ENCODE assay signal across 21 cellular contexts in the genomic region with DNA sequence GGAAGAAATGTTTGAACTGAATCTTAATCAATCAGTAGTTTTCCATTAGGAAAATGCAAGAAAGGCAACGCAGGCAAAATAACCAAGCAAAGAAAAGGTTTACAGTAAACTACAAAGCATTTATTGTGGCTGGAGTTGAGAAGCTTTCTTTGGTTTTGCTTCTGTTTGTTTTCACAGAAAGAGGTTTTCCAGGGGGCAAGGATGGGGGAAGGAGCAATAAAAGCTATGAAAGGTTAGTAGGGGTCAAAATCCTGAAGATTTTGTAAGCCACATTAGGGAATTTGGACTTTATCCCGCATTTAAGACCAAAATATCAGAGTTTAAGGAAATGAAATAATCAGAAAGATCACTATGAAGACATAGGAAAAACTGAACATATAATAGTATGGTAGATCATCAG. TPM values are rescaled to one million over a fixed set of nuclear protein-coding genes. Genes with fewer than 3 reads are reported as not detected.
DNase-seq lines count a peak whose midpoint lies in the region; ATAC-seq, FAIRE-seq and TF ChIP-seq lines count a peak whose summit lies in the region.
"Had no signal": no experiment of that assay in that cellular context is flagged by ENCODE, and none has a peak within 500 bp of the region (broad histone marks: within the 10 kb centered on the region; RNA-seq: fewer than 3 reads in every experiment).

No MANE protein-coding gene starts in this region.

- H3K36me3 Mint-ChIP-seq in HFFc6 (ENCODE audit: low read depth): peaks cover 41% of the 10 kb centered on the region
- H3K36me3 Mint-ChIP-seq in astrocyte (ENCODE audit: low read depth, unreplicated experiment): peaks cover 8% of the 10 kb centered on the region
- H3K36me3 Mint-ChIP-seq in neural progenitor cell: peaks cover 21% of the 10 kb centered on the region

- H3K4me2 ChIP-seq in astrocyte (ENCODE audit: low read length): no peak overlapping the region
- no peak overlapping the region for H3K4me2 ChIP-seq in neural progenitor cell

- intact Hi-C loops in left colon (cut with DNase I, micrococcal nuclease): no loop called here

- H3F3A ChIP-seq in neural progenitor cell (ENCODE audit: low read depth): peaks cover 20% of the 10 kb centered on the region

- H3K27ac ChIP-seq in astrocyte (ENCODE audit: low read depth, low read length) (no peak overlapping the region), neural progenitor cell (peak overlapping the region; percentile 81)
- H3K27ac ChIP-seq: GM23248, SJCRH30 had no signal

- peaks cover 56% of the 10 kb centered on the region for H3K4me1 Mint-ChIP-seq in HFFc6 (ENCODE audit: low read depth)
- peaks cover 23% of the 10 kb centered on the region for H3K4me1 Mint-ChIP-seq in astrocyte (ENCODE audit: low read depth, unreplicated experiment)
- peaks cover 8% of the 10 kb centered on the region for H3K4me1 Mint-ChIP-seq in neural progenitor cell
- H3K4me1 Mint-ChIP-seq in stimulated activated naive CD8-positive, alpha-beta T cell treated with anti-CD3 and anti-CD28 coated beads, Interleukin-15, amount 100 ng/mL, for 72 hours: peaks cover 13% of the 10 kb centered on the region

- H3K4me3 ChIP-seq in astrocyte (ENCODE audit: insufficient read depth, low read depth, low read length) (no peak overlapping the region), neural progenitor cell (no peak overlapping the region)
- H3K4me3 ChIP-seq: GM12878, GM23248, SJCRH30 had no signal

- H3K4me1 ChIP-seq in astrocyte (ENCODE audit: insufficient read depth, low read length) (peaks cover 18% of the 10 kb centered on the region), neural progenitor cell (peaks cover 35% of the 10 kb centered on the region)

- no peak overlapping the region for H3K4me3 Mint-ChIP-seq in HFFc6
- peak overlapping the region; percentile 43 for H3K4me3 Mint-ChIP-seq in astrocyte (ENCODE audit: unreplicated experiment)
- no peak overlapping the region for H3K4me3 Mint-ChIP-seq in neural progenitor cell
- no peak overlapping the region for H3K4me3 Mint-ChIP-seq in stimulated activated naive CD8-positive, alpha-beta T cell treated with anti-CD3 and anti-CD28 coated beads, Interleukin-15, amount 100 ng/mL, for 72 hours
- H3K4me3 Mint-ChIP-seq: CD8-positive, alpha-beta T cell had no signal

- no peaks in the 10 kb centered on the region for H3K27me3 ChIP-seq in astrocyte (ENCODE audit: insufficient read depth, low read length)
- H3K27me3 ChIP-seq in neural progenitor cell: no peaks in the 10 kb centered on the region
- H3K27me3 ChIP-seq: SJCRH30 had no signal

- H3K27ac Mint-ChIP-seq in HFFc6 (peak overlapping the region; percentile 36; the same call in 1 of the 2 replicates), astrocyte (ENCODE audit: unreplicated experiment) (no peak overlapping the region), neural progenitor cell (no peak overlapping the region)
- H3K27ac Mint-ChIP-seq in stimulated activated naive CD8-positive, alpha-beta T cell treated with anti-CD3 and anti-CD28 coated beads, Interleukin-15, amount 100 ng/mL, for 72 hours: peak overlapping the region in 1 of 2 donors; percentile 10
- H3K27ac Mint-ChIP-seq: CD8-positive, alpha-beta T cell had no signal

- DNase-seq in HFFc6 (no peak), astrocyte (ENCODE audit: low read depth) (no peak), neural progenitor cell (ENCODE audit: low spot score) (no peak), left colon (no peak)
- DNase-seq in stimulated activated naive CD8-positive, alpha-beta T cell treated with anti-CD3 and anti-CD28 coated beads, Interleukin-15, amount 100 ng/mL, for 72 hours: no peak
- DNase-seq: CD8-positive, alpha-beta T cell; DMS79 treated with DMSO at 0.1 percent for 48 hours; GDM1; GM23248; KG1; NCI-H1417 treated with DMSO at 0.1 percent for 48 hours; NCI-H2029 treated with DMSO at 0.1 percent for 48 hours; NCI-H2171 treated with DMSO at 0.1 percent for 48 hours; NCI-H446 treated with DMSO at 0.1 percent for 48 hours; NCI-H748 treated with DMSO at 0.1 percent for 48 hours; SJCRH30 had no signal

- no peak overlapping the region for H3K9ac ChIP-seq in astrocyte (ENCODE audit: low read length)
- H3K9ac ChIP-seq in neural progenitor cell: no peak overlapping the region
- H3K9ac ChIP-seq: GM23248 had no signal

- H3K36me3 ChIP-seq in astrocyte (ENCODE audit: insufficient read depth, low read length) (peaks cover 11% of the 10 kb centered on the region), neural progenitor cell (peaks cover 2% of the 10 kb centered on the region)

- H3K9me3 Mint-ChIP-seq in HFFc6: no peaks in the 10 kb centered on the region
- no peaks in the 10 kb centered on the region for H3K9me3 Mint-ChIP-seq in astrocyte (ENCODE audit: unreplicated experiment)
- H3K9me3 Mint-ChIP-seq in neural progenitor cell: no peaks in the 10 kb centered on the region
- no peaks in the 10 kb centered on the region for H3K9me3 Mint-ChIP-seq in stimulated activated naive CD8-positive, alpha-beta T cell treated with anti-CD3 and anti-CD28 coated beads, Interleukin-15, amount 100 ng/mL, for 72 hours
- H3K9me3 Mint-ChIP-seq: CD8-positive, alpha-beta T cell had no signal

- no peak for TF ChIP-seq CTCF in HFFc6 (IDR thresholded peaks at IDR 0.05)
- TF ChIP-seq CTCF in astrocyte (IDR thresholded peaks at IDR 0.05; ENCODE audit: insufficient read depth, low read depth, low read length): no peak
- no peak for TF ChIP-seq CTCF in neural progenitor cell (IDR thresholded peaks at IDR 0.05)

- no peaks in the 10 kb centered on the region for H3K9me3 ChIP-seq in astrocyte (ENCODE audit: insufficient read depth, low read depth, low read length)
- no peaks in the 10 kb centered on the region for H3K9me3 ChIP-seq in neural progenitor cell (ENCODE audit: low read depth)
- H3K9me3 ChIP-seq: SJCRH30 had no signal

- no peaks in the 10 kb centered on the region; the same call in 1 of the 2 replicates for H3K27me3 Mint-ChIP-seq in HFFc6 (ENCODE audit: insufficient read depth)
- H3K27me3 Mint-ChIP-seq in astrocyte (ENCODE audit: low read depth, unreplicated experiment): no peaks in the 10 kb centered on the region
- H3K27me3 Mint-ChIP-seq in neural progenitor cell (ENCODE audit: insufficient read depth, low read depth): no peaks in the 10 kb centered on the region
- H3K27me3 Mint-ChIP-seq in stimulated activated naive CD8-positive, alpha-beta T cell treated with anti-CD3 and anti-CD28 coated beads, Interleukin-15, amount 100 ng/mL, for 72 hours: no peaks in the 10 kb centered on the region

- no peak for FAIRE-seq in astrocyte (lab: Jason Lieb, UNC)
- FAIRE-seq: GM12878, GM18507, HTR-8/SVneo had no signal

- H2AFZ ChIP-seq in astrocyte (ENCODE audit: low read depth, low read length) (no peak overlapping the region), neural progenitor cell (replicated peaks) (no peak overlapping the region)
- H2AFZ ChIP-seq: GM23248 had no signal

- peaks cover 37% of the 10 kb centered on the region for H3K79me2 ChIP-seq in astrocyte (ENCODE audit: insufficient read depth, low read length)
- H3K79me2 ChIP-seq in neural progenitor cell (ENCODE audit: low read depth): peaks cover 24% of the 10 kb centered on the region

- ATAC-seq in HG02973 (IDR thresholded peaks at IDR 0.05; ENCODE audit: unreplicated experiment) (no peak), GM21717 (IDR thresholded peaks at IDR 0.05; ENCODE audit: unreplicated experiment) (no peak), left colon (no peak)
- ATAC-seq in stimulated activated naive CD8-positive, alpha-beta T cell treated with anti-CD3 and anti-CD28 coated beads, Interleukin-15, amount 100 ng/mL, for 72 hours: no peak
- ATAC-seq: CD8-positive, alpha-beta T cell; GM12878 had no signal

- H4K20me1 ChIP-seq in astrocyte (ENCODE audit: insufficient read depth, low read length) (peaks cover 14% of the 10 kb centered on the region), neural progenitor cell (ENCODE audit: low read depth) (no peaks in the 10 kb centered on the region)

RNA-seq across cellular contexts. Expression of a gene that starts 51.1 kb away (rescaled TPM):
- 10 to 100 TPM; 78.5 to 97.4 (median 81.1) TPM for total RNA-seq in HFFc6 (2021; fragmentation: NEBNext Ultra II Directional; extraction: Animal tissue kit (Norgen Biotek cat#: 25700))
- 89.4 and 113 TPM in 2 replicates for total RNA-seq in astrocyte
- 63.6 and 87.2 TPM in 2 replicates for total RNA-seq in neural progenitor cell (ENCODE audit: low replicate concordance)
- 10 to 100 TPM; 87.2 to 99.3 TPM for total RNA-seq in left colon
